ENCODE assay signal across 20 cellular contexts in genomic region chr4:18111100-18111499, GRCh38.
A peak's percentile ranks its signal among the peaks of the same experiment; 100 is the strongest.
DNase-seq lines count a peak whose midpoint lies in the region; ATAC-seq and TF ChIP-seq lines count a peak whose summit lies in the region.
"Had no signal": no experiment of that assay in that cellular context is flagged by ENCODE, and none has a peak within 500 bp of the region (broad histone marks: within the 10 kb centered on the region; RNA-seq: fewer than 3 reads in every experiment).

No MANE protein-coding gene starts in this region.

- no peak overlapping the region for H3K27ac Mint-ChIP-seq in GM23338
- H3K27ac Mint-ChIP-seq in activated CD4-positive, alpha-beta memory T cell treated with anti-CD3 and anti-CD28 coated beads for 36 hours, result no peak overlapping the region
- H3K27ac Mint-ChIP-seq: CD8-positive, alpha-beta T cell; IgD-negative memory B cell had no signal

- H3K27me3 ChIP-seq in GM23338 (ENCODE audit: insufficient read depth) (no peaks in the 10 kb centered on the region), adipocyte (replicated peaks; ENCODE audit: control insufficient read depth, insufficient read depth, low read length) (peaks cover 8% of the 10 kb centered on the region), mesendoderm (ENCODE audit: insufficient read depth, low read length, poor library complexity) (no peaks in the 10 kb centered on the region)

- CTCF ChIA-PET in activated CD4-positive, alpha-beta memory T cell treated with anti-CD3 and anti-CD28 coated beads for 36 hours (lab: Charles Lee), result no interaction called here

- H3K4me2 ChIP-seq in GM23338, result no peak overlapping the region
- H3K4me2 ChIP-seq in mesendoderm (ENCODE audit: low read length), result no peak overlapping the region

- H3K9ac ChIP-seq in adipocyte (ENCODE audit: low read length), result no peak overlapping the region
- H3K9ac ChIP-seq in mesendoderm (ENCODE audit: low read length), result no peak overlapping the region

- H3K79me1 ChIP-seq in mesendoderm (ENCODE audit: low read length), result no peaks in the 10 kb centered on the region

- H3K4me3 ChIP-seq in GM23338 (no peak overlapping the region), adipocyte (ENCODE audit: low read length) (no peak overlapping the region), mesendoderm (ENCODE audit: low read length) (no peak overlapping the region)

- no CpG with 5 or more reads among the region's 4 CpGs for WGBS in mesendoderm (ENCODE audit: extremely low coverage, insufficient coverage, low lambda C conversion rate)

- intact Hi-C loops in activated CD4-positive, alpha-beta memory T cell treated with anti-CD3 and anti-CD28 coated beads for 36 hours (cut with micrococcal nuclease), result no loop called here

- H3K4me1 ChIP-seq in GM23338 (ENCODE audit: insufficient read depth), result no peaks in the 10 kb centered on the region
- no peaks in the 10 kb centered on the region for H3K4me1 ChIP-seq in adipocyte (ENCODE audit: control insufficient read depth, insufficient read depth, low read length)
- no peaks in the 10 kb centered on the region for H3K4me1 ChIP-seq in mesendoderm (ENCODE audit: control insufficient read depth, low read depth, low read length)

- no peak overlapping the region for H2BK15ac ChIP-seq in mesendoderm (replicated peaks; ENCODE audit: low read depth)

- H3F3A ChIP-seq in GM23338 (replicated peaks; ENCODE audit: low read depth), result no peaks in the 10 kb centered on the region

- ATAC-seq in GM23338, result peak; percentile 38; the same call in 1 of the 3 replicates
- peak; percentile 18 for ATAC-seq in esophagus mucosa
- ATAC-seq in GM19467 (IDR thresholded peaks at IDR 0.05; ENCODE audit: unreplicated experiment), result no peak
- ATAC-seq: CD8-positive, alpha-beta T cell; Right ventricle myocardium inferior had no signal

- no peak overlapping the region for H2BK5ac ChIP-seq in mesendoderm (ENCODE audit: low read length)

- H3K27me3 Mint-ChIP-seq in GM23338 (ENCODE audit: insufficient read depth, low read depth, poor library complexity), result peaks cover 2% of the 10 kb centered on the region
- peaks cover 12% of the 10 kb centered on the region for H3K27me3 Mint-ChIP-seq in activated CD4-positive, alpha-beta memory T cell treated with anti-CD3 and anti-CD28 coated beads for 36 hours

- H3K23ac ChIP-seq in mesendoderm (ENCODE audit: low read length), result no peak overlapping the region

- no peak overlapping the region for H3K4ac ChIP-seq in mesendoderm (ENCODE audit: low read depth, low read length)

- POLR2A ChIA-PET in activated CD4-positive, alpha-beta memory T cell treated with anti-CD3 and anti-CD28 coated beads for 36 hours (lab: Charles Lee), result no interaction called here

- H3K4me3 Mint-ChIP-seq in GM23338, result no peak overlapping the region
- H3K4me3 Mint-ChIP-seq in activated CD4-positive, alpha-beta memory T cell treated with anti-CD3 and anti-CD28 coated beads for 36 hours, result no peak overlapping the region
- H3K4me3 Mint-ChIP-seq: CD8-positive, alpha-beta T cell; IgD-negative memory B cell had no signal

- no peaks in the 10 kb centered on the region for H3K9me3 ChIP-seq in adipocyte (ENCODE audit: control insufficient read depth, low read length)

- H2AK5ac ChIP-seq in mesendoderm (ENCODE audit: low read length), result no peak overlapping the region

- no peak overlapping the region for H3K56ac ChIP-seq in mesendoderm (ENCODE audit: low read length)

- DNase-seq in GM23338 (ENCODE audit: low spot score) (peak; percentile 42), adipocyte (ENCODE audit: low read depth) (peak; percentile 7), mesendoderm (peak; percentile 81), occipital lobe (lab: John Stamatoyannopoulos, UW) (no peak)
- no peak for DNase-seq in activated CD4-positive, alpha-beta memory T cell treated with anti-CD3 and anti-CD28 coated beads for 36 hours
- no peak for DNase-seq in activated CD4-positive, alpha-beta T cell treated with anti-CD3 and anti-CD28 coated beads, Interleukin-2, amount 50 U/mL, for 4 hours
- DNase-seq: AML-193; C1 segment of cervical spinal cord; CD8-positive, alpha-beta T cell; DND-41; MV-4-11; NCI-H1694; NCI-H2081 treated with DMSO at 0.1 percent for 48 hours; NCI-H2171 treated with DMSO at 0.1 percent for 48 hours; NCI-H524 treated with DMSO at 0.1 percent for 48 hours; OCI-M1 had no signal

- H4K20me1 ChIP-seq in GM23338 (replicated peaks; ENCODE audit: insufficient read depth), result no peaks in the 10 kb centered on the region

- H3K79me2 ChIP-seq in GM23338 (replicated peaks; ENCODE audit: insufficient read depth) (no peaks in the 10 kb centered on the region), mesendoderm (ENCODE audit: control insufficient read depth, insufficient read depth, low read length) (no peaks in the 10 kb centered on the region)

- H2AFZ ChIP-seq in GM23338, result no peak overlapping the region

- H3K4me1 Mint-ChIP-seq in GM23338, result peaks cover 5% of the 10 kb centered on the region; the same call in 2 of the 3 replicates
- H3K4me1 Mint-ChIP-seq in activated CD4-positive, alpha-beta memory T cell treated with anti-CD3 and anti-CD28 coated beads for 36 hours (ENCODE audit: low read depth), result no peaks in the 10 kb centered on the region
- H3K4me1 Mint-ChIP-seq: IgD-negative memory B cell had no signal

- no peak overlapping the region for H4K5ac ChIP-seq in mesendoderm (ENCODE audit: low read length)

- H3K9me3 Mint-ChIP-seq in GM23338, result no peaks in the 10 kb centered on the region
- no peaks in the 10 kb centered on the region for H3K9me3 Mint-ChIP-seq in activated CD4-positive, alpha-beta memory T cell treated with anti-CD3 and anti-CD28 coated beads for 36 hours
- H3K9me3 Mint-ChIP-seq: CD8-positive, alpha-beta T cell; IgD-negative memory B cell had no signal

- no peak overlapping the region for H3K27ac ChIP-seq in GM23338 (ENCODE audit: low read depth)
- H3K27ac ChIP-seq in mesendoderm (ENCODE audit: low read depth, low read length), result no peak overlapping the region

- H3K36me3 Mint-ChIP-seq in GM23338 (ENCODE audit: low read depth), result no peaks in the 10 kb centered on the region
- H3K36me3 Mint-ChIP-seq in activated CD4-positive, alpha-beta memory T cell treated with anti-CD3 and anti-CD28 coated beads for 36 hours, result no peaks in the 10 kb centered on the region
- H3K36me3 Mint-ChIP-seq: CD8-positive, alpha-beta T cell; IgD-negative memory B cell had no signal

- no peak overlapping the region for H2BK120ac ChIP-seq in mesendoderm (ENCODE audit: low read depth, low read length)

- H4K8ac ChIP-seq in mesendoderm (ENCODE audit: low read depth, low read length), result no peak overlapping the region

- 0 out of 2 replicates have a peak, but pooled peaks cover 6% of the 10 kb centered on the region for H3K9me2 ChIP-seq in GM23338 (ENCODE audit: insufficient read depth)

- H3K36me3 ChIP-seq in GM23338 (ENCODE audit: insufficient read depth) (no peaks in the 10 kb centered on the region), adipocyte (ENCODE audit: control insufficient read depth, insufficient read depth, low read length, severe bottlenecking) (no peaks in the 10 kb centered on the region), mesendoderm (ENCODE audit: control insufficient read depth, insufficient read depth, low read length) (no peaks in the 10 kb centered on the region)

- TF ChIP-seq CTCF in GM23338 (conservative IDR thresholded peaks at IDR 0.05; ENCODE audit: low read depth in 2 of 2), result no peak

- H3K18ac ChIP-seq in mesendoderm (ENCODE audit: low read length), result no peak overlapping the region

TF ChIP-seq in GM23338, 12 proteins besides CTCF, POLR2A, EP300 and RAD21:
- TF ChIP-seq EZH2phosphoT487 (IDR thresholded peaks at IDR 0.05; ENCODE audit: unreplicated experiment) (no peak), ZNF331 (CRISPR knock-in tag; IDR thresholded peaks at IDR 0.05; ENCODE audit: low read depth) (no peak), ZNF114 (CRISPR knock-in tag; IDR thresholded peaks at IDR 0.05) (no peak), ETS1 (IDR thresholded peaks at IDR 0.05) (no peak), JUNB (IDR thresholded peaks at IDR 0.05; ENCODE audit: unreplicated experiment) (no peak), NANOG (IDR thresholded peaks at IDR 0.05; ENCODE audit: borderline replicate concordance) (no peak)

Comparison
In these comparisons a context has a peak if more than half of its experiments do, and no peak if none do; other contexts are left out.
1. DNase-seq: peak in GM23338 (single experiment), adipocyte (single experiment) and mesendoderm (single experiment); none in occipital lobe (single experiment), activated CD4-positive, alpha-beta memory T cell treated with anti-CD3 and anti-CD28 coated beads for 36 hours (single experiment) and activated CD4-positive, alpha-beta T cell treated with anti-CD3 and anti-CD28 coated beads, Interleukin-2, amount 50 U/mL, for 4 hours (0 of 2).